ENCODE assay signal across 17 cellular contexts in genomic region chr1:1246230-1246600, GRCh38. TPM values are rescaled to one million over a fixed set of nuclear protein-coding genes. Genes with fewer than 3 reads are reported as not detected.
DNase-seq lines count a peak whose midpoint lies in the region; TF ChIP-seq lines count a peak whose summit lies in the region.
"Had no signal": no experiment of that assay in that cellular context is flagged by ENCODE, and none has a peak within 500 bp of the region (broad histone marks: within the 10 kb centered on the region; RNA-seq: fewer than 3 reads in every experiment).

No MANE protein-coding gene starts in this region.

- no peak overlapping the region for H3K4me3 ChIP-seq in BLaER1
- peak overlapping the region; percentile 39 for H3K4me3 ChIP-seq in HUES6 (ENCODE audit: low read depth, low read length)
- H3K4me3 ChIP-seq in endodermal cell (ENCODE audit: low read length), result no peak overlapping the region
- H3K4me3 ChIP-seq in neural progenitor cell, result peak overlapping the region; percentile 18
- peak overlapping the region in 2 of 4 donors; percentile 5 to 24 for H3K4me3 ChIP-seq in esophagus muscularis mucosa

- peak overlapping the region; percentile 37 for H3K4me2 ChIP-seq in BLaER1
- H3K4me2 ChIP-seq in neural progenitor cell, result peak overlapping the region; percentile 68

- H3K36me3 ChIP-seq in BLaER1 (no peaks in the 10 kb centered on the region), HUES6 (ENCODE audit: control insufficient read depth, insufficient read depth, low read length) (no peaks in the 10 kb centered on the region), endodermal cell (ENCODE audit: control insufficient read depth, insufficient read depth, low read length) (no peaks in the 10 kb centered on the region), neural progenitor cell (no peaks in the 10 kb centered on the region), esophagus muscularis mucosa (peaks cover 0 to 29% (median 4%) of the 10 kb centered on the region in 4 donors)
- H3K36me3 ChIP-seq: Peyer's patch had no signal

- H3K9me3 ChIP-seq in BLaER1 (no peaks in the 10 kb centered on the region), HUES6 (ENCODE audit: control insufficient read depth, insufficient read depth, low read depth, low read length) (no peaks in the 10 kb centered on the region), endodermal cell (ENCODE audit: control insufficient read depth, low read length) (no peaks in the 10 kb centered on the region), neural progenitor cell (ENCODE audit: low read depth) (no peaks in the 10 kb centered on the region), esophagus muscularis mucosa (no peaks in the 10 kb centered on the region)
- H3K9me3 ChIP-seq: Peyer's patch had no signal

- TF ChIP-seq POLR2A in esophagus muscularis mucosa (IDR thresholded peaks at IDR 0.05; ENCODE audit: low read depth), result no peak

- H3K36me3 Mint-ChIP-seq in endodermal cell (ENCODE audit: low read depth) (peaks cover 3% of the 10 kb centered on the region), neural progenitor cell (no peaks in the 10 kb centered on the region)
- H3K36me3 Mint-ChIP-seq: CD8-positive, alpha-beta T cell had no signal

- H3K27me3 ChIP-seq in BLaER1, result peaks cover 43% of the 10 kb centered on the region
- peaks cover 21% of the 10 kb centered on the region for H3K27me3 ChIP-seq in HUES6 (ENCODE audit: control insufficient read depth, insufficient read depth, low read length)
- peaks cover 12% of the 10 kb centered on the region for H3K27me3 ChIP-seq in endodermal cell (ENCODE audit: control insufficient read depth, insufficient read depth, low read length, poor library complexity, severe bottlenecking)
- H3K27me3 ChIP-seq in neural progenitor cell, result peaks cover 30% of the 10 kb centered on the region
- peaks cover 0 to 47% (median 18%) of the 10 kb centered on the region in 4 donors for H3K27me3 ChIP-seq in esophagus muscularis mucosa

- H3K27ac Mint-ChIP-seq in endodermal cell (no peak overlapping the region), neural progenitor cell (no peak overlapping the region)
- H3K27ac Mint-ChIP-seq: CD8-positive, alpha-beta T cell had no signal

- no peaks in the 10 kb centered on the region for H3K4me1 Mint-ChIP-seq in endodermal cell
- no peaks in the 10 kb centered on the region for H3K4me1 Mint-ChIP-seq in neural progenitor cell

- H3K4me1 ChIP-seq in BLaER1 (peaks cover 74% of the 10 kb centered on the region), HUES6 (ENCODE audit: control insufficient read depth, insufficient read depth, low read length) (peaks cover 7% of the 10 kb centered on the region; the same call in 1 of the 2 replicates), endodermal cell (ENCODE audit: control insufficient read depth, insufficient read depth, low read length) (no peaks in the 10 kb centered on the region), neural progenitor cell (peaks cover 5% of the 10 kb centered on the region), esophagus muscularis mucosa (peaks cover 3 to 19% (median 15%) of the 10 kb centered on the region in 4 donors)

- no peak for TF ChIP-seq EP300 in esophagus muscularis mucosa (IDR thresholded peaks at IDR 0.05)

- 54% methylated on average over 32 of the region's 32 CpGs; no CpG with 5 or more reads in 1 of the 2 experiments for whole genome bisulfite sequencing in endodermal cell (ENCODE audit: insufficient coverage in 1 of 2, insufficient read length in 1 of 2), 2 experiments
- WGBS in esophagus muscularis mucosa, result no CpG with 5 or more reads among the region's 32 CpGs

- no peaks in the 10 kb centered on the region for H3K79me2 ChIP-seq in neural progenitor cell (ENCODE audit: low read depth)

- H2AFZ ChIP-seq in neural progenitor cell (replicated peaks), result no peak overlapping the region

- in situ Hi-C loops in ACHN (cut with HindIII; ENCODE audit: low pct_ligation_motif_present, low pct_unique_long_range_greater_than_20kb, low sequenced_read_pairs), result no loop called here

- H3K9me3 Mint-ChIP-seq in endodermal cell (no peaks in the 10 kb centered on the region), neural progenitor cell (no peaks in the 10 kb centered on the region)
- H3K9me3 Mint-ChIP-seq: CD8-positive, alpha-beta T cell had no signal

- H3K27ac ChIP-seq in BLaER1, result no peak overlapping the region
- H3K27ac ChIP-seq in HUES6 (ENCODE audit: low read depth, low read length), result no peak overlapping the region
- no peak overlapping the region for H3K27ac ChIP-seq in endodermal cell (ENCODE audit: low read depth, low read length)
- no peak overlapping the region for H3K27ac ChIP-seq in neural progenitor cell
- H3K27ac ChIP-seq in esophagus muscularis mucosa (replicated peaks in 1 of 4), result no peak overlapping the region
- H3K27ac ChIP-seq: Peyer's patch had no signal

- DNase-seq in endodermal cell (peak; percentile 78), neural progenitor cell (ENCODE audit: low spot score) (no peak), ACHN (no peak), ureter (ENCODE audit: low spot score) (no peak), esophagus muscularis mucosa (ENCODE audit: extremely low spot score) (no peak)
- DNase-seq in stimulated activated CD8-positive, alpha-beta memory T cell treated with anti-CD3 and anti-CD28 coated beads, Interleukin-4, amount 100 ng/mL, for 48 hours, result no peak
- DNase-seq: CD8-positive, alpha-beta T cell; KG1; NCI-H1092; NCI-H1694 treated with DMSO at 0.1 percent for 48 hours; NCI-H446; NCI-H774; Peyer's patch; SHP77 treated with DMSO at 0.1 percent for 48 hours had no signal

- H4K20me1 ChIP-seq in BLaER1 (peaks cover 77% of the 10 kb centered on the region), neural progenitor cell (ENCODE audit: low read depth) (peaks cover 19% of the 10 kb centered on the region)

- peaks cover 1% of the 10 kb centered on the region for H3K27me3 Mint-ChIP-seq in endodermal cell (ENCODE audit: insufficient read depth)
- H3K27me3 Mint-ChIP-seq in neural progenitor cell (ENCODE audit: insufficient read depth, low read depth), result peaks cover 4% of the 10 kb centered on the region

- H3K9ac ChIP-seq in BLaER1 (no peak overlapping the region), HUES6 (ENCODE audit: low read length) (peak overlapping the region; percentile 48), endodermal cell (ENCODE audit: extremely low read depth, low read length, poor library complexity, severe bottlenecking) (no peak overlapping the region), neural progenitor cell (no peak overlapping the region)

- intact Hi-C loops in esophagus muscularis mucosa (cut with DNase I), result no loop called here

- peaks cover 12% of the 10 kb centered on the region for H3F3A ChIP-seq in neural progenitor cell (ENCODE audit: low read depth)

- H3K4me3 Mint-ChIP-seq in endodermal cell, result no peak overlapping the region
- H3K4me3 Mint-ChIP-seq in neural progenitor cell, result no peak overlapping the region
- H3K4me3 Mint-ChIP-seq: CD8-positive, alpha-beta T cell had no signal

- TF ChIP-seq CTCF in endodermal cell (conservative IDR thresholded peaks at IDR 0.05) (no peak), neural progenitor cell (IDR thresholded peaks at IDR 0.05) (no peak), esophagus muscularis mucosa (IDR thresholded peaks at IDR 0.05) (no peak)

RNA-seq across cellular contexts. Expression of gene C1QTNF12, which starts 0.3 kb away (rescaled TPM):
- 10 to 100 TPM in 1 of 2 donors, 1 to 10 TPM in 1; 8.1 to 13.5 TPM for total RNA-seq in endodermal cell
- 3.2 TPM for polyA plus RNA-seq in endodermal cell (2013, experiment 1 of 2)
- 3.5 TPM for polyA plus RNA-seq in endodermal cell (2013, experiment 2 of 2)
- total RNA-seq in neural progenitor cell (ENCODE audit: low replicate concordance), result 0.28 and 2.1 TPM in 2 replicates
- 3.4 TPM for total RNA-seq in ureter
- total RNA-seq in esophagus muscularis mucosa, result under 1 TPM in 2 of 4 donors, not detected in 2; 0.33 to 0.52 TPM
- total RNA-seq: M059J had no signal

RNA-seq across cellular contexts. Expression of gene B3GALT6, which starts 14.2 kb away (rescaled TPM):
- total RNA-seq in endodermal cell (10 to 100 TPM; 24.8 to 31.5 TPM), neural progenitor cell (ENCODE audit: low replicate concordance) (15.8 and 32.4 TPM in 2 replicates), ureter (14.8 TPM), esophagus muscularis mucosa (10 to 100 TPM; 10.4 to 24.6 (median 21.0) TPM)
- polyA plus RNA-seq in endodermal cell (2013, experiment 1 of 2), result 27.8 TPM
- 24.0 TPM for polyA plus RNA-seq in endodermal cell (2013, experiment 2 of 2)

RNA-seq across cellular contexts. Expression of gene SDF4, which starts 14.4 kb away (rescaled TPM):
- total RNA-seq in endodermal cell (10 to 100 TPM; 85.9 to 95.6 TPM), neural progenitor cell (ENCODE audit: low replicate concordance) (16.6 and 43.4 TPM in 2 replicates), ureter (134 TPM), esophagus muscularis mucosa (100 to 1,000 TPM in 3 of 4 donors, 10 to 100 TPM in 1; 88.5 to 125 (median 107) TPM)
- polyA plus RNA-seq in endodermal cell (2013, experiment 1 of 2), result 77.8 TPM
- polyA plus RNA-seq in endodermal cell (2013, experiment 2 of 2), result 71.1 TPM

RNA-seq across cellular contexts. Expression of gene UBE2J2, which starts 27.4 kb away (rescaled TPM):
- total RNA-seq in endodermal cell (10 to 100 TPM; 69.9 to 72.7 TPM), neural progenitor cell (ENCODE audit: low replicate concordance) (32.9 and 39.2 TPM in 2 replicates), ureter (59.8 TPM), esophagus muscularis mucosa (10 to 100 TPM; 34.9 to 61.4 (median 49.5) TPM)
- polyA plus RNA-seq in endodermal cell (2013, experiment 1 of 2), result 66.7 TPM
- 61.0 TPM for polyA plus RNA-seq in endodermal cell (2013, experiment 2 of 2)

RNA-seq across cellular contexts. Expression of gene TNFRSF4, which starts 32.3 kb away (rescaled TPM):
- total RNA-seq in endodermal cell (under 1 TPM in 1 of 2 donors, not detected in 1; 0.20 TPM), neural progenitor cell (ENCODE audit: low replicate concordance) (0.09 TPM in 1 of 2 replicates, not detected in the other), ureter (2.0 TPM), esophagus muscularis mucosa (1 to 10 TPM in 2 of 4 donors, under 1 TPM in 2; 0.50 to 2.1 (median 0.93) TPM)
- polyA plus RNA-seq in endodermal cell (2013, experiment 1 of 2), result not detected
- polyA plus RNA-seq in endodermal cell (2013, experiment 2 of 2), result not detected
- total RNA-seq: M059J had no signal

Comparison
In these comparisons a context has a peak if more than half of its experiments do, and no peak if none do; other contexts are left out.
1. H3K4me3 ChIP-seq: peak in HUES6 (single experiment) and neural progenitor cell (single experiment); none in BLaER1 (single experiment) and endodermal cell (single experiment).